18 cellular contexts compared by ENCODE assay signal in the genomic region with DNA sequence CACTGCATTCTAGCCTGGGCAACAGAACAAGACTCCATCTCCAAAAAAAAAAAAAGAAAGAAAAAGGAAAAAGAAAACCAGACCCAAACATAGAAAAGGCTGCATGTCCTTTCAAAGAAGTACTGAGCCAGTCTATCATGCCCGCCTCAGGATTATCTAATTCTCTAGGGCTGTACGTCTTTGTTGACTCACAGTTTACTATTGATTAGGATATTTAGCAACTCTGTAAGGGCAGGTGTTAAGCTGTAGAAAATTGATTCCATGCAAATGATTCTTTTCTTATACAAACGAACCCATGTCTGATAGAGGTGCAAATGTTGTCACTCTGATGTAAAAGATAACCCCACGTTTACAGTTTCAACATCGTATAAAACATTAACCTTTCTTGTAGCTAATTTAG.
DNase-seq lines count a peak whose midpoint lies in the region; ATAC-seq, FAIRE-seq and TF ChIP-seq lines count a peak whose summit lies in the region.
"Had no signal": no experiment of that assay in that cellular context is flagged by ENCODE, and none has a peak within 500 bp of the region (broad histone marks: within the 10 kb centered on the region; RNA-seq: fewer than 3 reads in every experiment).

No MANE protein-coding gene starts in this region.

- H3K79me2 ChIP-seq in GM23338 (replicated peaks; ENCODE audit: insufficient read depth) = no peaks in the 10 kb centered on the region
- H3K79me2 ChIP-seq in HepG2 (ENCODE audit: insufficient read depth, low read length) = no peaks in the 10 kb centered on the region

- TF ChIP-seq POLR2A in HepG2 (IDR thresholded peaks at IDR 0.05; ENCODE audit: insufficient read depth in 1 of 2, low read depth in 2 of 2, low read length in 2 of 2) = no peak

- in situ Hi-C loops in HepG2 (cut with HindIII; ENCODE audit: extremely low pct_ligation_motif_present, low pct_unique_long_range_greater_than_20kb) = no loop called here

- CTCF ChIA-PET in HepG2 (lab: Yijun Ruan, JAX; ENCODE audit: low intra/inter-chr PET ratio, low total read pairs) = no interaction called here

- DNase-seq in GM23338 (ENCODE audit: low spot score) = no peak
- peak; percentile 64 for DNase-seq in NCI-H526 treated with DMSO at 0.1 percent for 48 hours (lab: John Stamatoyannopoulos, UW)
- DNase-seq in HepG2 (ENCODE audit: low spot score) = no peak
- DNase-seq in endodermal cell = no peak
- DNase-seq in upper lobe of right lung = no peak
- no peak for DNase-seq in activated CD8-positive, alpha-beta memory T cell treated with anti-CD3 and anti-CD28 coated beads, Interleukin-2, amount 50 U/mL, for 48 hours
- DNase-seq: BE2C; Caco-2; CD8-positive, alpha-beta memory T cell; HCEC 1CT; HFFc6; IMR-90; KBM-7 had no signal

- H3K9me2 ChIP-seq in GM23338 (ENCODE audit: insufficient read depth) = no peaks in the 10 kb centered on the region

- H3K36me3 ChIP-seq in GM23338 (ENCODE audit: insufficient read depth) (no peaks in the 10 kb centered on the region; the same call in 1 of the 2 replicates), HepG2 (replicated peaks in 1 of 2; ENCODE audit: control insufficient read depth in 1 of 2, insufficient read depth in 2 of 2, low read length in 2 of 2) (no peaks in the 10 kb centered on the region), endodermal cell (ENCODE audit: control insufficient read depth, insufficient read depth, low read length) (no peaks in the 10 kb centered on the region), upper lobe of right lung (no peaks in the 10 kb centered on the region)
- H3K36me3 ChIP-seq: BE2C had no signal

- BruUV-seq in HepG2 (replicated peaks; lab: Mats Ljungman, UMichigan) = no TSS peak

- no peak for TF ChIP-seq RAD21 in HepG2 (CRISPR knock-in tag; IDR thresholded peaks at IDR 0.05)

- POLR2A ChIA-PET in HepG2 (lab: Yijun Ruan, JAX) = no interaction called here

- no peak overlapping the region for H3K27ac Mint-ChIP-seq in GM23338
- H3K27ac Mint-ChIP-seq in endodermal cell = no peak overlapping the region
- H3K27ac Mint-ChIP-seq: CD8-positive, alpha-beta memory T cell; HFFc6 had no signal

- H3K4me3 ChIP-seq in GM23338 (no peak overlapping the region; the same call in 1 of the 2 replicates), HepG2 (replicated peaks in 1 of 3; ENCODE audit: insufficient read depth in 1 of 3, low read depth in 2 of 3, low read length in 3 of 3) (no peak overlapping the region), endodermal cell (ENCODE audit: low read length) (no peak overlapping the region), upper lobe of right lung (no peak overlapping the region)
- H3K4me3 ChIP-seq: A549, GM12878 had no signal

- H3K9me3 ChIP-seq in HepG2 (ENCODE audit: low read length) = peaks cover 8% of the 10 kb centered on the region; the same call in 1 of the 2 replicates
- H3K9me3 ChIP-seq in endodermal cell (ENCODE audit: control insufficient read depth, low read length) = peaks cover 30% of the 10 kb centered on the region
- H3K9me3 ChIP-seq in upper lobe of right lung = no peaks in the 10 kb centered on the region
- H3K9me3 ChIP-seq: A549, BE2C, Caco-2 had no signal

- H3K27ac ChIP-seq in GM23338 (ENCODE audit: low read depth) = no peak overlapping the region
- H3K27ac ChIP-seq in HepG2 (ENCODE audit: extremely low read length, insufficient read depth, low read length) = no peak overlapping the region
- no peak overlapping the region for H3K27ac ChIP-seq in endodermal cell (ENCODE audit: low read depth, low read length)
- H3K27ac ChIP-seq in upper lobe of right lung = no peak overlapping the region
- H3K27ac ChIP-seq: A549 had no signal

- peaks cover 39% of the 10 kb centered on the region for H3K27me3 ChIP-seq in GM23338 (ENCODE audit: insufficient read depth)
- H3K27me3 ChIP-seq in HepG2 (ENCODE audit: control insufficient read depth in 1 of 2, insufficient read depth in 2 of 2, low read length in 2 of 2) = peaks cover 0 to 24% of the 10 kb centered on the region in 2 experiments; a peak in 4 of 5 replicates
- H3K27me3 ChIP-seq in endodermal cell (ENCODE audit: control insufficient read depth, insufficient read depth, low read length, poor library complexity, severe bottlenecking) = no peaks in the 10 kb centered on the region
- no peaks in the 10 kb centered on the region for H3K27me3 ChIP-seq in upper lobe of right lung
- H3K27me3 ChIP-seq: BE2C had no signal

- no peaks in the 10 kb centered on the region for H3F3A ChIP-seq in GM23338 (replicated peaks; ENCODE audit: low read depth)

- intact Hi-C loops in HepG2 (cut with micrococcal nuclease; ENCODE audit: unreplicated experiment) (no loop called here), upper lobe of right lung (cut with DNase I) (no loop called here)

- ATAC-seq in GM23338 (peak; percentile 61), HepG2 (peak; percentile 22; the same call in 1 of the 3 replicates), GM18502 (IDR thresholded peaks at IDR 0.05; ENCODE audit: poor library complexity, unreplicated experiment) (no peak), upper lobe of right lung (no peak)
- ATAC-seq: A549, GM12878 had no signal

- H3K9me3 Mint-ChIP-seq in GM23338 = peaks cover 23% of the 10 kb centered on the region
- peaks cover 29% of the 10 kb centered on the region for H3K9me3 Mint-ChIP-seq in endodermal cell

- H3K4me3 Mint-ChIP-seq in GM23338 (no peak overlapping the region), endodermal cell (no peak overlapping the region)
- H3K4me3 Mint-ChIP-seq: CD8-positive, alpha-beta memory T cell; HFFc6 had no signal

- no peak for FAIRE-seq in HepG2 (lab: Jason Lieb, UNC)
- FAIRE-seq: A549, GM12878, GM19239, HTR-8/SVneo had no signal

- H3K4me2 ChIP-seq in GM23338 = peak overlapping the region; percentile 37; the same call in 1 of the 2 replicates
- no peak overlapping the region for H3K4me2 ChIP-seq in HepG2 (ENCODE audit: low read depth, low read length)
- H3K4me2 ChIP-seq: A549 had no signal

- H3K4me1 Mint-ChIP-seq in GM23338 (peaks cover 24% of the 10 kb centered on the region), endodermal cell (peaks cover 16% of the 10 kb centered on the region)
- H3K4me1 Mint-ChIP-seq: CD8-positive, alpha-beta memory T cell had no signal

- H3K36me3 Mint-ChIP-seq in GM23338 (ENCODE audit: low read depth) (peaks cover 14% of the 10 kb centered on the region), endodermal cell (ENCODE audit: low read depth) (no peaks in the 10 kb centered on the region)
- H3K36me3 Mint-ChIP-seq: CD8-positive, alpha-beta memory T cell had no signal

- TF ChIP-seq CTCF in GM23338 (conservative IDR thresholded peaks at IDR 0.05; ENCODE audit: low read depth in 2 of 2) (no peak), HepG2 (CRISPR knock-in tag; IDR thresholded peaks at IDR 0.05) (no peak), endodermal cell (conservative IDR thresholded peaks at IDR 0.05) (no peak), upper lobe of right lung (IDR thresholded peaks at IDR 0.05) (no peak)

- no peak overlapping the region for H2AFZ ChIP-seq in GM23338
- H2AFZ ChIP-seq in HepG2 (ENCODE audit: low read length) = no peak overlapping the region

- 5% methylated on average over 5 of the region's 5 CpGs for WGBS in HepG2 (ENCODE audit: low lambda C conversion rate)
- WGBS in endodermal cell (ENCODE audit: insufficient coverage in 1 of 2, insufficient read length in 1 of 2), 2 experiments = 37 to 65% methylated on average over 5 of the region's 5 CpGs

- no peak for TF ChIP-seq EP300 in HepG2 (IDR thresholded peaks at IDR 0.05; ENCODE audit: low read depth in 2 of 2, low read length in 2 of 2)
- TF ChIP-seq EP300 in HepG2 (CRISPR knock-in tag; IDR thresholded peaks at IDR 0.05; ENCODE audit: borderline replicate concordance) = no peak

- H4K20me1 ChIP-seq in GM23338 (replicated peaks; ENCODE audit: insufficient read depth) (no peaks in the 10 kb centered on the region), HepG2 (ENCODE audit: insufficient read depth, low read length) (no peaks in the 10 kb centered on the region)

- H3K4me1 ChIP-seq in GM23338 (ENCODE audit: insufficient read depth) (peaks cover 23% of the 10 kb centered on the region), HepG2 (ENCODE audit: insufficient read depth, low read length) (peaks cover 39% of the 10 kb centered on the region), endodermal cell (ENCODE audit: control insufficient read depth, insufficient read depth, low read length) (peaks cover 3% of the 10 kb centered on the region), upper lobe of right lung (no peaks in the 10 kb centered on the region)
- H3K4me1 ChIP-seq: A549, BE2C, Caco-2 had no signal

- H3K27me3 Mint-ChIP-seq in GM23338 (ENCODE audit: insufficient read depth, low read depth, poor library complexity) = peaks cover 42% of the 10 kb centered on the region
- peaks cover 26% of the 10 kb centered on the region for H3K27me3 Mint-ChIP-seq in endodermal cell (ENCODE audit: insufficient read depth)

- H3K9ac ChIP-seq in HepG2 (ENCODE audit: insufficient read depth, low read depth, low read length) = no peak overlapping the region
- H3K9ac ChIP-seq in endodermal cell (ENCODE audit: extremely low read depth, low read length, poor library complexity, severe bottlenecking) = no peak overlapping the region

TF ChIP-seq in GM23338, 12 proteins besides CTCF, POLR2A, EP300 and RAD21 (continues in another document):
- TF ChIP-seq POLR2AphosphoS5 (IDR thresholded peaks at IDR 0.05; ENCODE audit: low read depth) = no peak

TF ChIP-seq in HepG2, 621 proteins besides CTCF, POLR2A, EP300 and RAD21:
- TF ChIP-seq GATAD2A (CRISPR knock-in tag; IDR thresholded peaks at IDR 0.05) (peak; percentile 22; the same call in 1 of the 2 replicates), ZNF572 (CRISPR knock-in tag; IDR thresholded peaks at IDR 0.05) (no peak), KAT2B (IDR thresholded peaks at IDR 0.05; ENCODE audit: borderline replicate concordance, low read depth, low read length) (peak; percentile 53; the same call in 1 of the 2 replicates)

Comparison
In these comparisons a context has a peak if more than half of its experiments do, and no peak if none do; other contexts are left out.
1. ATAC-seq: peak in GM23338 (single experiment) and HepG2 (single experiment); none in GM18502 (single experiment) and upper lobe of right lung (single experiment).